In the genomic region with DNA sequence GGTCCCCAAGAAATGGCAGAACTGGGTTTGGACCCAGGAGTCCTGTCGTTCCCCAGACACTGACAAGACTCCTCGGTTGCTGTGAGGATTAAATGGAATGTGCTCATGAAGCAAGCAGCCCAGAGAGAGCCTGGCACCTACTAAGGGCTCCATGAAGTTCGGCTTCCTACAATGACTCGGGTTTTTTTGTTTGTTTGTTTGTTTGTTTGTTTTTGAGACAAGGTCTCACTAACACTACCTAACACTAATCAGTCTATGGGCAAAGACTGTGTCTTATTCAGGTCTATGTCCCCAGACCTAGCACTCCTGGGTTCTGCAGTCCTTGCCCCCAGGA, we compare ENCODE assay signal across 20 cellular contexts. TPM values are rescaled to one million over a fixed set of nuclear protein-coding genes. Genes with fewer than 3 reads are reported as not detected.
DNase-seq lines count a peak whose midpoint lies in the region; ATAC-seq and TF ChIP-seq lines count a peak whose summit lies in the region.
"Had no signal": no experiment of that assay in that cellular context is flagged by ENCODE, and none has a peak within 500 bp of the region (broad histone marks: within the 10 kb centered on the region; RNA-seq: fewer than 3 reads in every experiment).

No MANE protein-coding gene starts in this region.

- H2BK15ac ChIP-seq in mesenchymal stem cell (ENCODE audit: low read depth, poor library complexity, severe bottlenecking) = no peak overlapping the region

- H3K27ac ChIP-seq in ACC112 (ENCODE audit: low read depth, low read length) (peak overlapping the region; percentile 16; the same call in 1 of the 2 replicates), mesenchymal stem cell (ENCODE audit: low read length, poor library complexity, severe bottlenecking) (no peak overlapping the region), transverse colon (no peak overlapping the region)
- H3K27ac ChIP-seq: brain microvascular endothelial cell, coronary artery, hepatocyte had no signal

- peak overlapping the region; percentile 51 for H3K27ac Mint-ChIP-seq in HFFc6
- no peak overlapping the region for H3K27ac Mint-ChIP-seq in WTC11
- H3K27ac Mint-ChIP-seq: activated CD4-positive, alpha-beta T cell treated with anti-CD3 and anti-CD28 coated beads for 36 hours; activated naive CD8-positive, alpha-beta T cell treated with anti-CD3 and anti-CD28 coated beads, Interleukin-2, amount 10 ng/mL, durations not matched to agents 7 days and 5 days; CD4-positive, CD25-positive, alpha-beta regulatory T cell; progenitor cell of endocrine pancreas had no signal

- POLR2A ChIA-PET in WTC11 (lab: Charles Lee) = no interaction called here

- no peaks in the 10 kb centered on the region for H3K36me3 ChIP-seq in ACC112 (ENCODE audit: insufficient read depth, low read length)
- H3K36me3 ChIP-seq in mesenchymal stem cell (ENCODE audit: control insufficient read depth in 1 of 2, insufficient read depth in 2 of 2, low read depth in 1 of 2, low read length in 2 of 2) = no peaks in the 10 kb centered on the region
- no peaks in the 10 kb centered on the region for H3K36me3 ChIP-seq in transverse colon
- H3K36me3 ChIP-seq: brain microvascular endothelial cell had no signal

- WGBS in mesenchymal stem cell = 90% methylated on average over 2 of the region's 4 CpGs
- WGBS in transverse colon (ENCODE audit: low coverage in 1 of 2), 2 donors = 49 to 59% methylated on average over 4 of the region's 4 CpGs

- no peaks in the 10 kb centered on the region for H3K9me3 ChIP-seq in mesenchymal stem cell (ENCODE audit: control insufficient read depth, low read length)
- H3K9me3 ChIP-seq in transverse colon = no peaks in the 10 kb centered on the region

- H3K4me1 Mint-ChIP-seq in HFFc6 (ENCODE audit: low read depth) (peaks cover 53% of the 10 kb centered on the region), WTC11 (peaks cover 17% of the 10 kb centered on the region)
- H3K4me1 Mint-ChIP-seq: activated CD4-positive, alpha-beta T cell treated with anti-CD3 and anti-CD28 coated beads for 36 hours; CD4-positive, CD25-positive, alpha-beta regulatory T cell had no signal

- in situ Hi-C loops in transverse colon (cut with MboI; ENCODE audit: low pct_ligation_motif_present in 1 of 4, low pct_unique_long_range_greater_than_20kb in 1 of 4, low sequenced_read_pairs in 3 of 4) = loop anchor here in 3 of 4 donors (10.0 to 25.0 kb wide), 2 partner anchors 209 to 211 kb away; no protein-coding TSS in a partner anchor

- intact Hi-C loops in transverse colon (cut with DNase I; ENCODE audit: low total_unique reads) = loop anchor here (10.0 kb wide), 1 partner anchor 209 kb away; no protein-coding TSS in a partner anchor

- H4K91ac ChIP-seq in mesenchymal stem cell (ENCODE audit: low read length) = peak overlapping the region; percentile 70

- no peak for TF ChIP-seq EP300 in transverse colon (IDR thresholded peaks at IDR 0.05; ENCODE audit: low read depth)

- peaks cover under 1% of the 10 kb centered on the region for H3K27me3 ChIP-seq in ACC112 (ENCODE audit: insufficient read depth, low read length)
- peaks cover 12 to 21% of the 10 kb centered on the region in 2 experiments for H3K27me3 ChIP-seq in mesenchymal stem cell (ENCODE audit: control insufficient read depth in 1 of 2, insufficient read depth in 1 of 2, low read length in 2 of 2)
- H3K27me3 ChIP-seq in transverse colon = peaks cover 8% of the 10 kb centered on the region
- H3K27me3 ChIP-seq: brain microvascular endothelial cell, hepatocyte had no signal

- peak overlapping the region in 1 of 2 experiments; percentile 23 for H3K18ac ChIP-seq in mesenchymal stem cell (ENCODE audit: low read depth in 1 of 2, low read length in 2 of 2)

- peak overlapping the region; percentile 59 for H2AK5ac ChIP-seq in mesenchymal stem cell (ENCODE audit: low read length, severe bottlenecking)

- no peaks in the 10 kb centered on the region for H3K36me3 Mint-ChIP-seq in HFFc6 (ENCODE audit: low read depth)
- H3K36me3 Mint-ChIP-seq in WTC11 = no peaks in the 10 kb centered on the region
- H3K36me3 Mint-ChIP-seq: activated naive CD8-positive, alpha-beta T cell treated with anti-CD3 and anti-CD28 coated beads, Interleukin-2, amount 10 ng/mL, durations not matched to agents 7 days and 5 days; CD4-positive, CD25-positive, alpha-beta regulatory T cell; naive thymus-derived CD4-positive, alpha-beta T cell had no signal

- TF ChIP-seq POLR2A in transverse colon (IDR thresholded peaks at IDR 0.05) = no peak

- H2BK12ac ChIP-seq in mesenchymal stem cell (ENCODE audit: low read length in 2 of 2) = peak overlapping the region in 1 of 2 experiments; percentile 47

- H3K4me3 ChIP-seq in ACC112 (ENCODE audit: low read depth, low read length) (peak overlapping the region; percentile 24; the same call in 1 of the 2 replicates), mesenchymal stem cell (ENCODE audit: insufficient read depth in 1 of 2, low read depth in 1 of 2, low read length in 2 of 2) (no peak overlapping the region), transverse colon (no peak overlapping the region)
- H3K4me3 ChIP-seq: coronary artery, hepatocyte, lung, smooth muscle cell had no signal

- no peaks in the 10 kb centered on the region for H3K9me3 Mint-ChIP-seq in HFFc6
- no peaks in the 10 kb centered on the region for H3K9me3 Mint-ChIP-seq in WTC11
- H3K9me3 Mint-ChIP-seq: activated naive CD8-positive, alpha-beta T cell treated with anti-CD3 and anti-CD28 coated beads, Interleukin-2, amount 10 ng/mL, durations not matched to agents 7 days and 5 days had no signal

- H2AFZ ChIP-seq in ACC112 (ENCODE audit: low read length, unreplicated experiment) (peak overlapping the region; percentile 93), mesenchymal stem cell (ENCODE audit: low read depth, low read length) (peak overlapping the region; percentile 74)
- H2AFZ ChIP-seq: hepatocyte had no signal

- H2BK5ac ChIP-seq in mesenchymal stem cell (ENCODE audit: low read depth, low read length, poor library complexity, severe bottlenecking) = no peak overlapping the region

- no peaks in the 10 kb centered on the region for H3K79me2 ChIP-seq in ACC112 (ENCODE audit: control insufficient read depth, insufficient read depth, low read length, unreplicated experiment)
- H3K79me2 ChIP-seq: hepatocyte had no signal

- DNase-seq in HFFc6 (no peak), WTC11 (ENCODE audit: low spot score) (no peak), mesenchymal stem cell (no peak), transverse colon (no peak), NCI-H1694 (lab: John Stamatoyannopoulos, UW) (no peak), activated gamma-delta T cell treated with Interleukin-2 at 50 U/mL for 16 hours (no peak)
- no peak for DNase-seq in stimulated activated CD4-positive, alpha-beta T cell treated with anti-CD3 and anti-CD28 coated beads, Interleukin-2, amount 100 ng/mL, for 48 hours

- H2BK120ac ChIP-seq in mesenchymal stem cell (ENCODE audit: low read depth, low read length) = no peak overlapping the region

- no peaks in the 10 kb centered on the region for H3K79me1 ChIP-seq in mesenchymal stem cell (replicated peaks; ENCODE audit: low read length, poor library complexity, severe bottlenecking)

- CTCF ChIA-PET in WTC11 (lab: Charles Lee) = interaction anchor here (1.2 kb wide), 3 partner anchors 105 to 208 kb away, joined by 4 to 22 read pairs (median 4); no protein-coding TSS in a partner anchor

- H3K14ac ChIP-seq in mesenchymal stem cell (ENCODE audit: low read length in 2 of 2) = no peak overlapping the region

- H3K9ac ChIP-seq in mesenchymal stem cell (ENCODE audit: low read length) = peak overlapping the region; percentile 70

- no peak for ATAC-seq in WTC11

- no peak overlapping the region for H3K4me2 ChIP-seq in mesenchymal stem cell (ENCODE audit: low read length, poor library complexity, severe bottlenecking)
- H3K4me2 ChIP-seq: hepatocyte, smooth muscle cell had no signal

- no peak overlapping the region for H3K4me3 Mint-ChIP-seq in HFFc6
- no peak overlapping the region for H3K4me3 Mint-ChIP-seq in WTC11
- H3K4me3 Mint-ChIP-seq: activated CD4-positive, alpha-beta T cell treated with anti-CD3 and anti-CD28 coated beads for 36 hours; activated naive CD8-positive, alpha-beta T cell treated with anti-CD3 and anti-CD28 coated beads, Interleukin-2, amount 10 ng/mL, durations not matched to agents 7 days and 5 days; CD4-positive, CD25-positive, alpha-beta regulatory T cell; naive thymus-derived CD4-positive, alpha-beta T cell had no signal

- peaks cover 21% of the 10 kb centered on the region for H3K4me1 ChIP-seq in ACC112 (ENCODE audit: control insufficient read depth, insufficient read depth, low read length, unreplicated experiment)
- H3K4me1 ChIP-seq in mesenchymal stem cell (ENCODE audit: control insufficient read depth, insufficient read depth, low read depth, low read length) = peaks cover 4% of the 10 kb centered on the region
- peaks cover 0 to 3% (median 0%) of the 10 kb centered on the region in 4 donors for H3K4me1 ChIP-seq in transverse colon

- H3K4ac ChIP-seq in mesenchymal stem cell (ENCODE audit: low read depth in 1 of 2, low read length in 2 of 2) = no peak overlapping the region

- H4K8ac ChIP-seq in mesenchymal stem cell (ENCODE audit: low read length) = peak overlapping the region; percentile 78

- TF ChIP-seq CTCF in HFFc6 (IDR thresholded peaks at IDR 0.05) = no peak
- TF ChIP-seq CTCF in WTC11 (IDR thresholded peaks at IDR 0.05) = no peak
- no peak for TF ChIP-seq CTCF in transverse colon (IDR thresholded peaks at IDR 0.05)

- H3K23ac ChIP-seq in mesenchymal stem cell (ENCODE audit: low read length in 2 of 2) = no peak overlapping the region

- H3K27me3 Mint-ChIP-seq in HFFc6 (ENCODE audit: insufficient read depth) (peaks cover 21% of the 10 kb centered on the region), WTC11 (ENCODE audit: low read depth) (no peaks in the 10 kb centered on the region; the same call in 1 of the 2 replicates)

TF ChIP-seq in WTC11, 78 proteins besides CTCF, POLR2A, EP300 and RAD21 (continues in another document):
- peak; percentile 63 for TF ChIP-seq NFE2L1 (CRISPR knock-in tag; IDR thresholded peaks at IDR 0.05)
- no peak for TF ChIP-seq TEAD4 (CRISPR knock-in tag; IDR thresholded peaks at IDR 0.05)
- TF ChIP-seq ELF4 (CRISPR knock-in tag; IDR thresholded peaks at IDR 0.05; ENCODE audit: low read depth) = no peak
- no peak for TF ChIP-seq GABPB1 (CRISPR knock-in tag; IDR thresholded peaks at IDR 0.05)
- no peak for TF ChIP-seq ZNF671 (CRISPR knock-in tag; IDR thresholded peaks at IDR 0.05)

RNA-seq across cellular contexts. Expression of gene LACTBL1, which starts 3.4 kb away (rescaled TPM):
- not detected for total RNA-seq in HFFc6 (2021; fragmentation: NEBNext Ultra II Directional; extraction: Animal tissue kit (Norgen Biotek cat#: 25700))
- not detected in 3 replicates for total RNA-seq in WTC11 (2021)
- polyA plus RNA-seq in mesenchymal stem cell (2013, experiment 1 of 2) = not detected
- polyA plus RNA-seq in mesenchymal stem cell (2013, experiment 2 of 2) = not detected
- total RNA-seq in transverse colon = not detected
- total RNA-seq: activated CD4-positive, alpha-beta T cell treated with anti-CD3 and anti-CD28 coated beads for 36 hours; activated naive CD8-positive, alpha-beta T cell treated with anti-CD3 and anti-CD28 coated beads, Interleukin-2, amount 10 ng/mL, durations not matched to agents 7 days and 5 days; CD4-positive, CD25-positive, alpha-beta regulatory T cell; fibroblast of villous mesenchyme; hepatocyte; kidney; lung; naive thymus-derived CD4-positive, alpha-beta T cell; progenitor cell of endocrine pancreas; smooth muscle cell had no signal
- polyA plus RNA-seq: CD4-positive, CD25-positive, alpha-beta regulatory T cell; hepatocyte; lung; naive thymus-derived CD4-positive, alpha-beta T cell; smooth muscle cell had no signal

RNA-seq across cellular contexts. Expression of gene TEX46, which starts 39.6 kb away (rescaled TPM):
- not detected for total RNA-seq in HFFc6 (2021; fragmentation: NEBNext Ultra II Directional; extraction: Animal tissue kit (Norgen Biotek cat#: 25700))
- total RNA-seq in WTC11 (2021) (not detected in 3 replicates), transverse colon (not detected)
- polyA plus RNA-seq in mesenchymal stem cell (2013, experiment 1 of 2) = not detected
- not detected for polyA plus RNA-seq in mesenchymal stem cell (2013, experiment 2 of 2)
- total RNA-seq: activated naive CD8-positive, alpha-beta T cell treated with anti-CD3 and anti-CD28 coated beads, Interleukin-2, amount 10 ng/mL, durations not matched to agents 7 days and 5 days; CD4-positive, CD25-positive, alpha-beta regulatory T cell; fibroblast of villous mesenchyme; hepatocyte; kidney; lung; progenitor cell of endocrine pancreas; smooth muscle cell had no signal
- polyA plus RNA-seq: hepatocyte; lung; naive thymus-derived CD4-positive, alpha-beta T cell; smooth muscle cell had no signal

RNA-seq across cellular contexts. Expression of gene KDM1A, which starts 43.2 kb away (rescaled TPM):
- 10 to 100 TPM; 51.4 to 70.6 (median 62.5) TPM for total RNA-seq in HFFc6 (2021; fragmentation: NEBNext Ultra II Directional; extraction: Animal tissue kit (Norgen Biotek cat#: 25700))
- 217 to 226 TPM (median 219 TPM) in 3 replicates for total RNA-seq in WTC11 (2021)
- polyA plus RNA-seq in mesenchymal stem cell (2013, experiment 1 of 2) = 42.6 TPM
- 41.3 TPM for polyA plus RNA-seq in mesenchymal stem cell (2013, experiment 2 of 2)
- total RNA-seq in transverse colon = 10 to 100 TPM; 18.7 to 41.4 (median 29.3) TPM
